ENCODE assay signal across 29 cellular contexts in the genomic region with DNA sequence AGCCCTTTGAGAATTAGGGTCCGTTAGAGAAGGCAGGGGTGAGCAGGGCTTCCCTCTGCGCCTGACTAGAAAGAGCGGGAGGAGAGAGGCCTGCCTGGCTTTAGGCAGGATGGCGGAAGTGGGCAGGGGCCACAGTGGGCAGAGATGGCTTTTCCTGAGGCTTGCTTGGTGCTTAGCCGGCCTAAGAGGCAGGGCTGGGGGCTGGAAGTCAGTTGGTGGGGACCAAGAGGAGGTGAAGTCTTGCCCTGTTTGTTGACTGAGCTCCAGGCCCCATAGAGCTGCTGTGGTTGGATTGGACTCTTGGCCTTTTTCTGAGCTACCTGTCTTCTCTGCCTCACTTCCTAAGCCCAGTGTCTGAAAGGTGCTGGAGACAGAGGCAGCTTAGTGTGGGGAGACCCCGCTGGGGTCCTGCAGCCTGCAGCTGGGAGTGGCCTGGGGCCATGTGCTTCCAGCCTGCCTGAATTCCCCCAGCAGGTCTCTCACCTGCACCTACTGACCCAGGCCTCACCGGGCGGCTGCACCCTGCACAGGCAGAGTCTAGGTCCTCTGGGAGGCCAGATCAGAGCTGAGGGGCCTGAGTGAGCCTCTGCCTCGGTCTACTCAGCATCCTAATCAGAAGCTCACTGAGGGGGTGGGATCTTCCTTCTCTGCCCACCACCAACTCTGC.
"Had no signal": no experiment of that assay in that cellular context is flagged by ENCODE, and none has a peak within 500 bp of the region (broad histone marks: within the 10 kb centered on the region; RNA-seq: fewer than 3 reads in every experiment).

No MANE protein-coding gene starts in this region.

- DNase-seq: activated B cell treated with CpG ODN at 0.5 μM for 24 hours; activated CD4-positive, alpha-beta T cell treated with anti-CD3 and anti-CD28 coated beads for 4 hours; activated CD4-positive, alpha-beta T cell treated with anti-CD3 and anti-CD28 coated beads, Interleukin-2, amount 50 U/mL, for 4 hours; activated effector memory CD4-positive, alpha-beta T cell treated with Interleukin-2 at 50 U/mL for 16 hours; activated naive CD4-positive, alpha-beta T cell treated with anti-CD3 and anti-CD28 coated beads for 36 hours; activated naive CD8-positive, alpha-beta T cell treated with anti-CD3 and anti-CD28 coated beads for 36 hours; aorta; cerebellar nuclear complex; colonic mucosa; dorsolateral prefrontal cortex; effector memory CD8-positive, alpha-beta T cell; foreskin fibroblast; hippocampal formation; kidney; left colon; midbrain; psoas muscle; stimulated activated naive CD4-positive, alpha-beta T cell treated with Interleukin-2 at 50 U/mL for 16 hours; T-helper 1 cell; trophoblast cell; uterus had no signal

- H3K36me3 Mint-ChIP-seq: memory B cell had no signal

- H3K9ac ChIP-seq: parathyroid adenoma had no signal

- H3K27ac Mint-ChIP-seq: activated B cell treated with CpG ODN at 0.5 μM for 24 hours; activated naive CD4-positive, alpha-beta T cell treated with anti-CD3 and anti-CD28 coated beads for 36 hours; activated naive CD8-positive, alpha-beta T cell treated with anti-CD3 and anti-CD28 coated beads for 36 hours; effector memory CD8-positive, alpha-beta T cell; memory B cell; T-helper 2 cell treated with Interferon-gamma antibody and Interleukin-4, amounts not matched to agents 5 μg/mL and 100 μg/mL, for 36 hours had no signal

- H3K4me3 ChIP-seq: adrenal gland, body of pancreas, colonic mucosa, dorsolateral prefrontal cortex, psoas muscle, thoracic aorta, uterus had no signal

- H3K4me1 ChIP-seq: colonic mucosa, parathyroid adenoma, psoas muscle had no signal

- H3K9me3 Mint-ChIP-seq: activated B cell treated with CpG ODN at 0.5 μM for 24 hours; activated naive CD4-positive, alpha-beta T cell treated with anti-CD3 and anti-CD28 coated beads for 36 hours; activated naive CD8-positive, alpha-beta T cell treated with anti-CD3 and anti-CD28 coated beads for 36 hours; effector memory CD8-positive, alpha-beta T cell; memory B cell; naive thymus-derived CD4-positive, alpha-beta T cell; T-helper 2 cell treated with Interferon-gamma antibody and Interleukin-4, amounts not matched to agents 5 μg/mL and 100 μg/mL, for 36 hours had no signal

- H3K4me1 Mint-ChIP-seq: activated B cell treated with CpG ODN at 0.5 μM for 24 hours, memory B cell had no signal

- H3K4me3 Mint-ChIP-seq: activated B cell treated with CpG ODN at 0.5 μM for 24 hours; activated naive CD4-positive, alpha-beta T cell treated with anti-CD3 and anti-CD28 coated beads for 36 hours; activated naive CD8-positive, alpha-beta T cell treated with anti-CD3 and anti-CD28 coated beads for 36 hours; effector memory CD8-positive, alpha-beta T cell; memory B cell; T-helper 2 cell treated with Interferon-gamma antibody and Interleukin-4, amounts not matched to agents 5 μg/mL and 100 μg/mL, for 36 hours had no signal

- H3K27me3 ChIP-seq: adrenal gland, body of pancreas, colonic mucosa, dorsolateral prefrontal cortex, uterus had no signal

- H3K36me3 ChIP-seq: adrenal gland, colonic mucosa, uterus had no signal

- H3K27me3 Mint-ChIP-seq: activated naive CD8-positive, alpha-beta T cell treated with anti-CD3 and anti-CD28 coated beads for 36 hours; effector memory CD8-positive, alpha-beta T cell; naive thymus-derived CD4-positive, alpha-beta T cell had no signal

- H3K27ac ChIP-seq: adrenal gland, body of pancreas, colonic mucosa, parathyroid adenoma, psoas muscle, thoracic aorta, uterus had no signal

- ATAC-seq: body of pancreas; effector memory CD8-positive, alpha-beta T cell; esophagus mucosa; left colon; naive thymus-derived CD4-positive, alpha-beta T cell; psoas muscle had no signal

- H3K9me3 ChIP-seq: adrenal gland, body of pancreas, colonic mucosa, psoas muscle, thoracic aorta, uterus had no signal
